Comparison of ENCODE assay signal across 11 cellular contexts in the genomic region with DNA sequence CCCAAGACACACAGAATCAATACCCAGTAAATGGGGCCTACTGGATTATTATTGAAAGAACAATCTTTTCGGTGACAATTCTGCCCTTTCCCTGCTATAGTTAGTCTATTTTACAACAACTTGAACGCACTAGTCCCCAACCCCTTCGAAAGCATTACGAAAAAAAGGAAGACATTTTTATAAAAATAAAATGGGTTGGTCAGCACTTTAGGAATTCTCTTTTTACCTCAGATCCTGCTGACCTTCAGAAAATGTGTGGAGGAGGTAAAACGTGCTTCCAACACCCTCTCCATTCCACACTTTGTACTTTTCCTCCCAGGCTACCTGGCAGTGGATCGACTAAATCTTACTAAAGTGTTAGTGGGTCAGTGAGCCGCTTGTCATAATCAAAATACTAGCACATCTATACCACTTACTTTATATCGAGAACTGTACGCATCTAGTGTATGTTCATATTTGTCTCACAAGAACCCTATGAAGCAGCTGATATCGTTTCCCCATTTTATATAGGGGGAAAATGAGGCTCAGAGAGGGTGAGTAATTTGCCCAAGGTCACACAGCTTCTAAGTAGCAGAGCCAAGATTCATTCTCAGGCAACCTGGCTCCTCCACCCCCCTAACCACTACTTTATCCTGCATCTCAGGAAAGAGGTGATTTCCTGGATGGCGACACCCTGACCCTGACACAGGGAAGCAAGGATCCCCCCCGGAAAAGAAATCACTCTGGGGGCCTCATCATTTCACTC. TPM values are rescaled to one million over a fixed set of nuclear protein-coding genes. Genes with fewer than 3 reads are reported as not detected.
A peak's percentile ranks its signal among the peaks of the same experiment; 100 is the strongest.
DNase-seq lines count a peak whose midpoint lies in the region; ATAC-seq, FAIRE-seq and TF ChIP-seq lines count a peak whose summit lies in the region.
"Had no signal": no experiment of that assay in that cellular context is flagged by ENCODE, and none has a peak within 500 bp of the region (broad histone marks: within the 10 kb centered on the region; RNA-seq: fewer than 3 reads in every experiment).

No MANE protein-coding gene starts in this region.

- H3K79me2 ChIP-seq in mammary epithelial cell (ENCODE audit: insufficient read depth, low read length): no peaks in the 10 kb centered on the region

- H3K27me3 ChIP-seq in mammary epithelial cell (ENCODE audit: insufficient read depth, low read length) (no peaks in the 10 kb centered on the region), breast epithelium (no peaks in the 10 kb centered on the region), tibial nerve (no peaks in the 10 kb centered on the region)

- H3K9ac ChIP-seq in mammary epithelial cell (ENCODE audit: insufficient read depth, low read length): peak overlapping the region; percentile 8

- TF ChIP-seq EP300 in tibial nerve (IDR thresholded peaks at IDR 0.05): no peak

- H3K9me3 Mint-ChIP-seq in activated naive CD8-positive, alpha-beta T cell treated with anti-CD3 and anti-CD28 coated beads, Interleukin-2, amount 50 U/mL, for 24 hours: no peaks in the 10 kb centered on the region

- H2AFZ ChIP-seq in mammary epithelial cell (ENCODE audit: low read depth, low read length): no peak overlapping the region

- TF ChIP-seq CTCF in mammary epithelial cell (conservative IDR thresholded peaks at IDR 0.05 in 1 of 2, IDR thresholded peaks at IDR 0.05 in 1 of 2; ENCODE audit: extremely low read depth in 1 of 2, insufficient read depth in 1 of 2, low read depth in 1 of 2, low read length in 2 of 2) (no peak), breast epithelium (IDR thresholded peaks at IDR 0.05) (no peak), tibial nerve (IDR thresholded peaks at IDR 0.05) (no peak)

- FAIRE-seq in GM19239 (lab: Jason Lieb, UNC): no peak
- FAIRE-seq: G401.6 had no signal

- peaks cover 36% of the 10 kb centered on the region for H3K4me1 ChIP-seq in mammary epithelial cell (ENCODE audit: insufficient read depth, low read length)
- no peaks in the 10 kb centered on the region for H3K4me1 ChIP-seq in breast epithelium
- H3K4me1 ChIP-seq in tibial nerve: peaks cover 0 to 49% (median 16%) of the 10 kb centered on the region in 4 donors

- peak overlapping the region; percentile 79 for H3K4me3 Mint-ChIP-seq in activated naive CD8-positive, alpha-beta T cell treated with anti-CD3 and anti-CD28 coated beads, Interleukin-2, amount 50 U/mL, for 24 hours

- CTCF ChIA-PET in mammary epithelial cell (lab: Charles Lee; ENCODE audit: low non-redundant PET): no interaction called here

- H3K36me3 ChIP-seq in mammary epithelial cell (ENCODE audit: insufficient read depth, low read length): no peaks in the 10 kb centered on the region
- H3K36me3 ChIP-seq in breast epithelium: no peaks in the 10 kb centered on the region
- no peaks in the 10 kb centered on the region for H3K36me3 ChIP-seq in tibial nerve

- H3K27ac ChIP-seq in mammary epithelial cell (ENCODE audit: insufficient read depth, low read depth, low read length) (peak overlapping the region; percentile 76), breast epithelium (peak overlapping the region in 1 of 2 donors; percentile 61), tibial nerve (peak overlapping the region in 3 of 4 donors; percentile 60 to 76 (median 69))

- TSS peak; percentile 96 for BruUV-seq in mammary epithelial cell (replicated peaks; lab: Mats Ljungman, UMichigan)

- intact Hi-C loops in mammary epithelial cell (cut with micrococcal nuclease): loop anchor here (5.0 kb wide), 1 partner anchor 145 kb away; no protein-coding TSS in a partner anchor
- intact Hi-C loops in breast epithelium (cut with DNase I; ENCODE audit: low total_unique reads): no loop called here

- TF ChIP-seq POLR2A in breast epithelium (IDR thresholded peaks at IDR 0.05) (no peak), tibial nerve (IDR thresholded peaks at IDR 0.05) (no peak)

- no peak overlapping the region for H3K4me3 ChIP-seq in mammary epithelial cell (replicated peaks in 1 of 3; ENCODE audit: insufficient read depth in 1 of 3, low read depth in 2 of 3, low read length in 3 of 3)
- H3K4me3 ChIP-seq in breast epithelium: no peak overlapping the region
- no peak overlapping the region for H3K4me3 ChIP-seq in tibial nerve

- H3K36me3 Mint-ChIP-seq in activated naive CD8-positive, alpha-beta T cell treated with anti-CD3 and anti-CD28 coated beads, Interleukin-2, amount 50 U/mL, for 24 hours (ENCODE audit: low read depth): peaks cover 29% of the 10 kb centered on the region

- H3K9me3 ChIP-seq in mammary epithelial cell (replicated peaks; ENCODE audit: insufficient read depth, low read length) (no peaks in the 10 kb centered on the region), breast epithelium (no peaks in the 10 kb centered on the region), tibial nerve (no peaks in the 10 kb centered on the region)

- 68% methylated on average over 12 of the region's 12 CpGs for WGBS in mammary epithelial cell (ENCODE audit: low coverage, missing lambda C conversion rate)
- WGBS in tibial nerve, 2 donors: 81 to 86% methylated on average over 12 of the region's 12 CpGs

- no peaks in the 10 kb centered on the region for H4K20me1 ChIP-seq in mammary epithelial cell (ENCODE audit: insufficient read depth, low read length)

- dilution Hi-C loops in mammary epithelial cell (cut with HindIII; ENCODE audit: low sequenced_read_pairs): no loop called here

- DNase-seq in mammary epithelial cell: no peak
- no peak for DNase-seq in breast epithelium (ENCODE audit: low spot score in 2 of 2)
- no peak for DNase-seq in activated naive CD8-positive, alpha-beta T cell treated with anti-CD3 and anti-CD28 coated beads, Interleukin-2, amount 50 U/mL, for 24 hours
- peak; percentile 15 for DNase-seq in medulla oblongata (ENCODE audit: extremely low spot score)
- no peak for DNase-seq in tibial nerve (ENCODE audit: low spot score in 2 of 2)
- no peak for DNase-seq in GM19239 (ENCODE audit: insufficient read length, low spot score)
- DNase-seq: NCI-H2171 had no signal

- peak overlapping the region; percentile 97 for H3K27ac Mint-ChIP-seq in activated naive CD8-positive, alpha-beta T cell treated with anti-CD3 and anti-CD28 coated beads, Interleukin-2, amount 50 U/mL, for 24 hours
- H3K27ac Mint-ChIP-seq: progenitor cell of endocrine pancreas had no signal

- peaks cover 99% of the 10 kb centered on the region for H3K4me1 Mint-ChIP-seq in activated naive CD8-positive, alpha-beta T cell treated with anti-CD3 and anti-CD28 coated beads, Interleukin-2, amount 50 U/mL, for 24 hours

- H3K27me3 Mint-ChIP-seq in activated naive CD8-positive, alpha-beta T cell treated with anti-CD3 and anti-CD28 coated beads, Interleukin-2, amount 50 U/mL, for 24 hours: no peaks in the 10 kb centered on the region
- H3K27me3 Mint-ChIP-seq: progenitor cell of endocrine pancreas had no signal

- in situ Hi-C loops in mammary epithelial cell (cut with MboI; ENCODE audit: low sequenced_read_pairs in 2 of 2): no loop called here

- no peak for ATAC-seq in activated naive CD8-positive, alpha-beta T cell treated with anti-CD3 and anti-CD28 coated beads, Interleukin-2, amount 50 U/mL, for 24 hours
- ATAC-seq in HG03039 (IDR thresholded peaks at IDR 0.05; ENCODE audit: unreplicated experiment) (no peak), HG02571 (IDR thresholded peaks at IDR 0.05; ENCODE audit: unreplicated experiment) (no peak)

- no peak overlapping the region for H3K4me2 ChIP-seq in mammary epithelial cell (ENCODE audit: insufficient read depth, low read depth, low read length)

RNA-seq across cellular contexts. Expression of gene NFATC2, which starts 10.6 kb away (rescaled TPM):
- under 1 TPM in 1 of 2 donors, not detected in 1; under 0.01 TPM for total RNA-seq in mammary epithelial cell
- 0.01 TPM for polyA plus RNA-seq in mammary epithelial cell
- polyA minus RNA-seq in mammary epithelial cell: not detected
- total RNA-seq in breast epithelium: 10 to 100 TPM in 2 of 3 donors, 1 to 10 TPM in 1; 5.9 to 11.9 (median 10.2) TPM
- total RNA-seq in tibial nerve: 10 to 100 TPM in 1 of 4 donors, 1 to 10 TPM in 3; 6.0 to 11.5 (median 7.7) TPM

Comparison
In these comparisons a context has a peak if more than half of its experiments do, and no peak if none do; other contexts are left out.
1. RNA of gene NFATC2, which starts 10.6 kb away (total RNA-seq): 5.9 to 11.9 TPM in breast epithelium and 6.0 to 11.5 TPM in tibial nerve; under 0.01 TPM in mammary epithelial cell; every median in the first group is over 4 times any median in the second.